17 cellular contexts compared by ENCODE assay signal in genomic region chr2:106547104-106547503, GRCh38. TPM values are rescaled to one million over a fixed set of nuclear protein-coding genes. Genes with fewer than 3 reads are reported as not detected.
DNase-seq lines count a peak whose midpoint lies in the region; ATAC-seq and TF ChIP-seq lines count a peak whose summit lies in the region.
"Had no signal": no experiment of that assay in that cellular context is flagged by ENCODE, and none has a peak within 500 bp of the region (broad histone marks: within the 10 kb centered on the region; RNA-seq: fewer than 3 reads in every experiment).

No MANE protein-coding gene starts in this region.

- no peaks in the 10 kb centered on the region for H3K4me1 ChIP-seq in neuronal stem cell (ENCODE audit: control insufficient read depth in 2 of 2, insufficient read depth in 1 of 2, low read depth in 1 of 2, low read length in 2 of 2)

- H3K9me3 Mint-ChIP-seq in WTC11 = no peaks in the 10 kb centered on the region; the same call in 1 of the 2 replicates
- H3K9me3 Mint-ChIP-seq: CD4-positive, CD25-positive, alpha-beta regulatory T cell had no signal

- H2AK5ac ChIP-seq in neuronal stem cell (ENCODE audit: low read depth, low read length) = no peak overlapping the region

- H2BK120ac ChIP-seq in neuronal stem cell (ENCODE audit: low read depth, low read length) = no peak overlapping the region

- no peak overlapping the region for H2BK5ac ChIP-seq in neuronal stem cell (ENCODE audit: low read length)

- H3K4ac ChIP-seq in neuronal stem cell (ENCODE audit: low read length) = no peak overlapping the region

- no peaks in the 10 kb centered on the region for H3K36me3 Mint-ChIP-seq in WTC11
- H3K36me3 Mint-ChIP-seq: CD4-positive, CD25-positive, alpha-beta regulatory T cell had no signal

- no peak overlapping the region for H2BK12ac ChIP-seq in neuronal stem cell (ENCODE audit: low read length)

- POLR2A ChIA-PET in WTC11 (lab: Charles Lee) = no interaction called here

- TF ChIP-seq CTCF in VCaP (conservative IDR thresholded peaks at IDR 0.05) = no peak
- TF ChIP-seq CTCF in WERI-Rb-1 (IDR thresholded peaks at IDR 0.05; ENCODE audit: low read depth, low read length) = no peak
- TF ChIP-seq CTCF in WTC11 (IDR thresholded peaks at IDR 0.05) = no peak

- H3K4me3 ChIP-seq in neuronal stem cell (ENCODE audit: low read length in 2 of 2) = no peak overlapping the region
- H3K4me3 ChIP-seq in WERI-Rb-1 (ENCODE audit: low read depth, low read length) = no peak overlapping the region
- H3K4me3 ChIP-seq: K562 had no signal

- DNase-seq in EH (ENCODE audit: low read depth) = peak; percentile 3
- peak; percentile 57 for DNase-seq in islet precursor cell
- DNase-seq in neuronal stem cell (ENCODE audit: low spot score) = no peak
- DNase-seq in DMS79 (lab: John Stamatoyannopoulos, UW) = no peak
- no peak for DNase-seq in SIG-M5 (lab: John Stamatoyannopoulos, UW)
- DNase-seq in WERI-Rb-1 = no peak
- no peak for DNase-seq in WTC11 (ENCODE audit: low spot score)
- DNase-seq: CD4-positive, CD25-positive, alpha-beta regulatory T cell; DMS79 treated with DMSO at 0.1 percent for 48 hours; GOT3; NCI-H1048; NCI-H2227 treated with DMSO at 0.1 percent for 48 hours; NCI-H526 treated with DMSO at 0.1 percent for 48 hours had no signal

- H4K91ac ChIP-seq in neuronal stem cell (ENCODE audit: low read depth, low read length, poor library complexity) = no peak overlapping the region

- no peak overlapping the region for H3K23ac ChIP-seq in neuronal stem cell (ENCODE audit: low read depth, low read length, poor library complexity)

- H3K79me1 ChIP-seq in neuronal stem cell (ENCODE audit: low read depth, low read length) = no peaks in the 10 kb centered on the region

- peak overlapping the region; percentile 67 for H3K18ac ChIP-seq in neuronal stem cell (ENCODE audit: low read length)

- H2AFZ ChIP-seq in neuronal stem cell (ENCODE audit: low read length) = peak overlapping the region; percentile 11

- H3K4me1 Mint-ChIP-seq in WTC11 = no peaks in the 10 kb centered on the region

- H3K4me3 Mint-ChIP-seq in WTC11 = no peak overlapping the region
- H3K4me3 Mint-ChIP-seq: CD4-positive, CD25-positive, alpha-beta regulatory T cell had no signal

- peak overlapping the region; percentile 97 for H3K27ac ChIP-seq in VCaP
- H3K27ac ChIP-seq in neuronal stem cell (replicated peaks; ENCODE audit: low read length) = no peak overlapping the region
- no peak overlapping the region for H3K27ac ChIP-seq in WERI-Rb-1
- H3K27ac ChIP-seq: HL-60 had no signal

- no peak overlapping the region for H3K27ac Mint-ChIP-seq in WTC11
- H3K27ac Mint-ChIP-seq: CD4-positive, CD25-positive, alpha-beta regulatory T cell had no signal

- H3K27me3 ChIP-seq in neuronal stem cell (ENCODE audit: control insufficient read depth in 3 of 3, insufficient read depth in 3 of 3, low read depth in 1 of 3, low read length in 3 of 3) = peaks cover 0 to 13% (median 1%) of the 10 kb centered on the region in 3 experiments
- no peaks in the 10 kb centered on the region for H3K27me3 ChIP-seq in WERI-Rb-1 (ENCODE audit: insufficient read depth, low read depth, severe bottlenecking)

- no peaks in the 10 kb centered on the region for H3K9me3 ChIP-seq in neuronal stem cell (replicated peaks in 1 of 2; ENCODE audit: control insufficient read depth in 2 of 2, insufficient read depth in 1 of 2, low read depth in 1 of 2, low read length in 2 of 2)
- no peaks in the 10 kb centered on the region for H3K9me3 ChIP-seq in WERI-Rb-1 (ENCODE audit: severe bottlenecking)

- H4K8ac ChIP-seq in neuronal stem cell (ENCODE audit: low read depth, low read length) = no peak overlapping the region

- H3K14ac ChIP-seq in neuronal stem cell (ENCODE audit: low read length) = no peak overlapping the region

- no peaks in the 10 kb centered on the region for H3K27me3 Mint-ChIP-seq in WTC11 (ENCODE audit: low read depth)

- no peak overlapping the region for H3K4me2 ChIP-seq in neuronal stem cell (ENCODE audit: insufficient read depth, low read length, poor library complexity, severe bottlenecking)

- no peaks in the 10 kb centered on the region for H3K36me3 ChIP-seq in neuronal stem cell (replicated peaks in 1 of 2; ENCODE audit: control insufficient read depth in 2 of 2, insufficient read depth in 2 of 2, low read length in 2 of 2)
- no peaks in the 10 kb centered on the region for H3K36me3 ChIP-seq in WERI-Rb-1

- H2BK15ac ChIP-seq in neuronal stem cell (ENCODE audit: low read length) = no peak overlapping the region

- WGBS in neuronal stem cell (ENCODE audit: extremely low coverage in 2 of 2, insufficient read length in 2 of 2, insufficient replicate concordance in 1 of 2), 2 donors = no CpG with 5 or more reads among the region's 11 CpGs

- no peak overlapping the region for H3K9ac ChIP-seq in neuronal stem cell (ENCODE audit: low read depth, low read length, poor library complexity)

- ATAC-seq in WTC11 = no peak
- ATAC-seq: K562 had no signal

- CTCF ChIA-PET in WTC11 (lab: Charles Lee) = no interaction called here

TF ChIP-seq in WTC11, 78 proteins besides CTCF, POLR2A, EP300 and RAD21 (continues in another document):
- TF ChIP-seq NFATC4 (CRISPR knock-in tag; IDR thresholded peaks at IDR 0.05) = no peak
- no peak for TF ChIP-seq CREM (CRISPR knock-in tag; IDR thresholded peaks at IDR 0.05)
- TF ChIP-seq EMX1 (CRISPR knock-in tag; IDR thresholded peaks at IDR 0.05) = no peak
- no peak for TF ChIP-seq AR (CRISPR knock-in tag; IDR thresholded peaks at IDR 0.05)
- no peak for TF ChIP-seq FOXJ3 (CRISPR knock-in tag; IDR thresholded peaks at IDR 0.05; ENCODE audit: borderline replicate concordance)
- TF ChIP-seq ATF3 (CRISPR knock-in tag; conservative IDR thresholded peaks at IDR 0.05) = no peak
- TF ChIP-seq E2F1 (CRISPR knock-in tag; IDR thresholded peaks at IDR 0.05) = no peak
- TF ChIP-seq FOXK1 (CRISPR knock-in tag; IDR thresholded peaks at IDR 0.05) = no peak
- TF ChIP-seq RELA (CRISPR knock-in tag; IDR thresholded peaks at IDR 0.05; ENCODE audit: borderline replicate concordance) = no peak
- no peak for TF ChIP-seq ZSCAN18 (CRISPR knock-in tag; IDR thresholded peaks at IDR 0.05)

RNA-seq across cellular contexts. Expression of gene CD8B2, which starts 59.9 kb away (rescaled TPM):
- polyA plus RNA-seq in neuronal stem cell (2013, experiment 1 of 2) = 0.01 TPM
- polyA plus RNA-seq in neuronal stem cell (2013, experiment 2 of 2) = not detected
- total RNA-seq in WTC11 (2021) = 0.09 TPM in 1 of 3 replicates, not detected in the others
- total RNA-seq: A673; CD4-positive, CD25-positive, alpha-beta regulatory T cell; K562 had no signal

Comparison
In these comparisons a context has a peak if more than half of its experiments do, and no peak if none do; other contexts are left out.
1. DNase-seq: peak in EH (single experiment) and islet precursor cell (single experiment); none in neuronal stem cell (single experiment), DMS79 (single experiment), SIG-M5 (single experiment), WERI-Rb-1 (single experiment) and WTC11 (single experiment).